8 cellular contexts compared by ENCODE assay signal in genomic region chr7:158695726-158696452, GRCh38. TPM values are rescaled to one million over a fixed set of nuclear protein-coding genes. Genes with fewer than 3 reads are reported as not detected.
A peak's percentile ranks its signal among the peaks of the same experiment; 100 is the strongest.
DNase-seq lines count a peak whose midpoint lies in the region; ATAC-seq and TF ChIP-seq lines count a peak whose summit lies in the region.

No MANE protein-coding gene starts in this region.

- no peaks in the 10 kb centered on the region for H3F3A ChIP-seq in SK-N-SH (replicated peaks; ENCODE audit: insufficient read depth)

- TF ChIP-seq EP300 in SK-N-SH (IDR thresholded peaks at IDR 0.05; ENCODE audit: borderline replicate concordance in 1 of 2, low read depth in 1 of 2, low read length in 1 of 2) = no peak

- H3K27ac ChIP-seq in SK-N-SH (ENCODE audit: low read depth in 2 of 2, low read length in 1 of 2) (peak overlapping the region; percentile 7 to 26; a peak in 2 of 4 replicates), brain microvascular endothelial cell (no peak overlapping the region)

- H3K9me2 ChIP-seq in SK-N-SH = no peaks in the 10 kb centered on the region

- no peaks in the 10 kb centered on the region for H4K20me1 ChIP-seq in SK-N-SH (ENCODE audit: insufficient read depth)

- H3K9me3 ChIP-seq in SK-N-SH = no peaks in the 10 kb centered on the region

- H3K4me2 ChIP-seq in SK-N-SH = 0 out of 2 replicates have a peak overlapping the region, but pooled peaks have one; percentile 3

- H3K27me3 ChIP-seq in SK-N-SH (ENCODE audit: insufficient read depth) (no peaks in the 10 kb centered on the region), brain microvascular endothelial cell (replicated peaks) (no peaks in the 10 kb centered on the region)

- peak; percentile 81 for ATAC-seq in GM18870 (IDR thresholded peaks at IDR 0.05; ENCODE audit: unreplicated experiment)
- peak; percentile 70 for ATAC-seq in HG03196 (IDR thresholded peaks at IDR 0.05; ENCODE audit: unreplicated experiment)

- DNase-seq in COLO829 (ENCODE audit: low spot score) (peak; percentile 20), SK-N-SH (peak; percentile 62), brain microvascular endothelial cell (peak; percentile 83), iPS-NIHi7 (ENCODE audit: extremely low spot score) (peak; percentile 55), NCI-H774 (lab: John Stamatoyannopoulos, UW) (no peak)
- DNase-seq in stimulated activated CD8-positive, alpha-beta memory T cell treated with anti-CD3 and anti-CD28 coated beads, Interleukin-15, amount 100 ng/mL, for 1 hour (ENCODE audit: low read depth) = peak; percentile 23

- H2AFZ ChIP-seq in SK-N-SH (ENCODE audit: low read depth) = peak overlapping the region; percentile 77

- peak; percentile 89 for TF ChIP-seq RAD21 in SK-N-SH (IDR thresholded peaks at IDR 0.05; ENCODE audit: low read length)

- peaks cover 87% of the 10 kb centered on the region for H3K79me2 ChIP-seq in SK-N-SH (ENCODE audit: insufficient read depth)

- peaks cover 19 to 53% of the 10 kb centered on the region in 2 experiments for H3K36me3 ChIP-seq in SK-N-SH (replicated peaks in 1 of 2; ENCODE audit: control insufficient read depth in 1 of 2, insufficient read depth in 2 of 2, low read length in 1 of 2)
- H3K36me3 ChIP-seq in brain microvascular endothelial cell (replicated peaks) = no peaks in the 10 kb centered on the region

- H3K4me3 ChIP-seq in SK-N-SH (ENCODE audit: low read depth in 2 of 2, low read length in 1 of 2) (no peak overlapping the region), brain microvascular endothelial cell (ENCODE audit: low read depth, low read length) (no peak overlapping the region)

- in situ Hi-C loops in brain microvascular endothelial cell (cut with HindIII; ENCODE audit: low pct_ligation_motif_present, low sequenced_read_pairs) = no loop called here

- H3K4me1 ChIP-seq in SK-N-SH (ENCODE audit: control insufficient read depth in 1 of 2, insufficient read depth in 2 of 2, low read depth in 1 of 2, low read length in 1 of 2) = peaks cover 0 to 2% of the 10 kb centered on the region in 2 experiments; a peak in 1 of 4 replicates

- POLR2A ChIA-PET in SK-N-SH (lab: Yijun Ruan, JAX) = interaction anchor here (1.9 kb wide), 1 partner anchor 9 kb away, joined by 7 read pairs; the partner anchor contains the start of gene NCAPG2

- no peak overlapping the region for H3K9ac ChIP-seq in SK-N-SH

- TF ChIP-seq CTCF in SK-N-SH (IDR thresholded peaks at IDR 0.05) (peak; percentile 79), brain microvascular endothelial cell (IDR thresholded peaks at IDR 0.05; ENCODE audit: low read depth, low read length, missing control alignments) (peak; percentile 81)

- CTCF ChIA-PET in SK-N-SH (lab: Yijun Ruan, JAX) = interaction anchor here (0.6 to 5.5 kb wide), 23 partner anchors 10 to 452 kb away, joined by 3 to 69 read pairs (median 4); partner anchors contain the start of genes DYNC2I1 and NCAPG2

- WGBS in SK-N-SH (ENCODE audit: low lambda C conversion rate) = 67% methylated on average over 9 of the region's 10 CpGs

TF ChIP-seq in SK-N-SH, 30 proteins besides CTCF, POLR2A, EP300 and RAD21:
- TF ChIP-seq TCF12 (IDR thresholded peaks at IDR 0.05) = no peak
- peak; percentile 73 for TF ChIP-seq SMC3 (IDR thresholded peaks at IDR 0.05; ENCODE audit: low read depth, low read length)
- no peak for TF ChIP-seq POLR2AphosphoS5 (IDR thresholded peaks at IDR 0.05; ENCODE audit: low read depth, low read length)
- TF ChIP-seq NFIC (IDR thresholded peaks at IDR 0.05; ENCODE audit: borderline replicate concordance) = peak; percentile 47
- peak; percentile 66; the same call in 1 of the 2 replicates for TF ChIP-seq ELF1 (IDR thresholded peaks at IDR 0.05)
- TF ChIP-seq CHD2 (IDR thresholded peaks at IDR 0.05; ENCODE audit: low read length, partially characterized antibody) = peak; percentile 39

RNA-seq across cellular contexts. Expression of gene NCAPG2, which starts 8.7 kb away (rescaled TPM):
- polyA plus RNA-seq in SK-N-SH (2012; rRNA removed) = 25.0 and 27.6 TPM in 2 replicates
- 26.2 and 27.7 TPM in 2 replicates for polyA plus RNA-seq in SK-N-SH (2012; cell fraction: cytosol; rRNA removed)
- 19.1 and 22.6 TPM in 2 replicates for polyA plus RNA-seq in SK-N-SH (2012; cell fraction: nucleus; rRNA removed)
